9 cellular contexts compared by ENCODE assay signal in the genomic region with DNA sequence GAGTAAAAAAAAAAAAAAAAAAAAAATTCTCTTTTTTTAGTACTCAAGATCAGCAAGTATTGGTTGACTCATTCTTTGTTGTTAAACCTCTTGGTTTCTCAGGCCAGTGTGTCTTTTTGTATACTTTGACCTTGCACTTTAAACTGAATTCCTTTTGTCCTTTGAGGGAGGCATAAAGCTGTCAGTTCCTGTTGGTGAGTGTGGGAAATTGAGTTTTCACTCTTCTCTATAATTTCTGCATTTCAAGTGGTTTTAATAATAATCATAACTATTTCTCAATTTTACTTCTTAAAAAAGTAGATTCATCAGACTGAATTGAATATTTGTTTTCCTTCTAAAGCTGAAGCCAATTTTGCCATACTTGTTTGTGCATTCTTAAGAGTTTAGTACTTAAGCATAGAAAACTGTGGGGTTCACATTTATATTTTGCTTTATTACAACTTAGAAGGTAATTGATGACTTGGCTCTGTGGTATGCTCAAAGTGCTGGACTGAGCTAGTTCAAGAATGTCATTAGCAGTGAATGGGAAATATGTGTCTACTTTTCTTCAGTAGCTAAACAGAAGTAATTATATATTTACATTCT. TPM values are rescaled to one million over a fixed set of nuclear protein-coding genes. Genes with fewer than 3 reads are reported as not detected.
DNase-seq lines count a peak whose midpoint lies in the region; ATAC-seq and TF ChIP-seq lines count a peak whose summit lies in the region.
"Had no signal": no experiment of that assay in that cellular context is flagged by ENCODE, and none has a peak within 500 bp of the region (broad histone marks: within the 10 kb centered on the region; RNA-seq: fewer than 3 reads in every experiment).

No MANE protein-coding gene starts in this region.

- TF ChIP-seq CTCF in osteocyte (IDR thresholded peaks at IDR 0.05) (no peak), coronary artery (IDR thresholded peaks at IDR 0.05) (no peak)

- peak; percentile 51 for DNase-seq in GM03348 (ENCODE audit: low spot score)
- peak; percentile 36 for DNase-seq in RPMI7951 (ENCODE audit: low read depth)
- DNase-seq in fibroblast of the conjunctiva (ENCODE audit: low read depth): peak; percentile 29
- no peak for DNase-seq in osteocyte (ENCODE audit: extremely low spot score, unreplicated experiment)
- DNase-seq in coronary artery (ENCODE audit: low spot score): no peak
- no peak for DNase-seq in activated naive CD4-positive, alpha-beta T cell treated with anti-CD3 and anti-CD28 coated beads, Interleukin-2, amount 50 U/mL, for 72 hours (ENCODE audit: low spot score in 2 of 2)
- no peak for DNase-seq in SIG-M5 (lab: John Stamatoyannopoulos, UW)

- peak overlapping the region; percentile 64 for H3K27ac Mint-ChIP-seq in osteocyte (ENCODE audit: unreplicated experiment)
- no peak overlapping the region for H3K27ac Mint-ChIP-seq in activated naive CD4-positive, alpha-beta T cell treated with anti-CD3 and anti-CD28 coated beads, Interleukin-2, amount 50 U/mL, for 72 hours

- H3K4me3 ChIP-seq in coronary artery: no peak overlapping the region

- H3K27ac ChIP-seq in coronary artery: no peak overlapping the region

- ATAC-seq in HG03175 (IDR thresholded peaks at IDR 0.05; ENCODE audit: unreplicated experiment): no peak
- ATAC-seq in activated naive CD4-positive, alpha-beta T cell treated with anti-CD3 and anti-CD28 coated beads, Interleukin-2, amount 50 U/mL, for 72 hours: no peak
- ATAC-seq: activated CD4-positive, CD25-positive, alpha-beta regulatory T cell treated with anti-CD3 and anti-CD28 coated beads, Interleukin-2, amount 50 U/mL, for 24 hours had no signal

- no peak overlapping the region for H3K4me3 Mint-ChIP-seq in osteocyte (ENCODE audit: unreplicated experiment)

- H3K9me3 Mint-ChIP-seq in osteocyte (ENCODE audit: unreplicated experiment): no peaks in the 10 kb centered on the region
- no peaks in the 10 kb centered on the region for H3K9me3 Mint-ChIP-seq in activated naive CD4-positive, alpha-beta T cell treated with anti-CD3 and anti-CD28 coated beads, Interleukin-2, amount 50 U/mL, for 72 hours

- H3K4me1 Mint-ChIP-seq in osteocyte (ENCODE audit: unreplicated experiment): peaks cover 63% of the 10 kb centered on the region

- peaks cover 4% of the 10 kb centered on the region for H3K36me3 Mint-ChIP-seq in osteocyte (ENCODE audit: unreplicated experiment)
- no peaks in the 10 kb centered on the region for H3K36me3 Mint-ChIP-seq in activated naive CD4-positive, alpha-beta T cell treated with anti-CD3 and anti-CD28 coated beads, Interleukin-2, amount 50 U/mL, for 72 hours

- H3K27me3 Mint-ChIP-seq in osteocyte (ENCODE audit: unreplicated experiment): no peaks in the 10 kb centered on the region

RNA-seq across cellular contexts. Expression of a gene that starts 43.4 kb away (rescaled TPM):
- total RNA-seq in RPMI7951 (2014; rRNA removed; shearing (Covaris generic)): 25.8 and 32.0 TPM in 2 replicates
- 44.0 and 49.9 TPM in 2 replicates for total RNA-seq in osteocyte
- total RNA-seq in activated naive CD4-positive, alpha-beta T cell treated with anti-CD3 and anti-CD28 coated beads, Interleukin-2, amount 50 U/mL, for 72 hours: 1 to 10 TPM; 5.3 to 6.7 TPM

RNA-seq across cellular contexts. Expression of a gene that starts 44.2 kb away (rescaled TPM):
- total RNA-seq in RPMI7951 (2014; rRNA removed; shearing (Covaris generic)): 11.9 and 12.4 TPM in 2 replicates
- 43.6 and 48.2 TPM in 2 replicates for total RNA-seq in osteocyte
- total RNA-seq in activated naive CD4-positive, alpha-beta T cell treated with anti-CD3 and anti-CD28 coated beads, Interleukin-2, amount 50 U/mL, for 72 hours: 10 to 100 TPM; 31.9 to 39.5 TPM

Comparison
In these comparisons a context has a peak if more than half of its experiments do, and no peak if none do; other contexts are left out.
1. DNase-seq: peak in GM03348 (single experiment), RPMI7951 (single experiment) and fibroblast of the conjunctiva (single experiment); none in osteocyte (single experiment), coronary artery (single experiment), activated naive CD4-positive, alpha-beta T cell treated with anti-CD3 and anti-CD28 coated beads, Interleukin-2, amount 50 U/mL, for 72 hours (0 of 2) and SIG-M5 (single experiment).